In genomic region chr10:69644658-69645295, GRCh38 we compare ENCODE assay signal across 9 cellular contexts. TPM values are rescaled to one million over a fixed set of nuclear protein-coding genes. Genes with fewer than 3 reads are reported as not detected.
A peak's percentile ranks its signal among the peaks of the same experiment; 100 is the strongest.
DNase-seq lines count a peak whose midpoint lies in the region; ATAC-seq and TF ChIP-seq lines count a peak whose summit lies in the region.
"Had no signal": no experiment of that assay in that cellular context is flagged by ENCODE, and none has a peak within 500 bp of the region (broad histone marks: within the 10 kb centered on the region; RNA-seq: fewer than 3 reads in every experiment).

No MANE protein-coding gene starts in this region.

- no peaks in the 10 kb centered on the region for H3K79me2 ChIP-seq in DND-41 (ENCODE audit: insufficient read depth, low read length)

- H3K27ac Mint-ChIP-seq in activated T-helper 2 cell treated with anti-CD3 and anti-CD28 coated beads, Interferon-gamma antibody, Interleukin-2, Interleukin-4, amounts not matched to agents 10 μg/mL and 5 μg/mL and 100 μg/mL, durations not matched to agents 14 hours and 24 hours and 36 hours: no peak overlapping the region
- H3K27ac Mint-ChIP-seq: T-helper 17 cell had no signal

- no peak overlapping the region for H3K4me2 ChIP-seq in DND-41 (ENCODE audit: insufficient read depth, low read length)

- H3K36me3 ChIP-seq in DND-41 (ENCODE audit: insufficient read depth, low read length): no peaks in the 10 kb centered on the region

- no peak overlapping the region for H3K4me3 ChIP-seq in DND-41 (ENCODE audit: low read depth in 1 of 2, low read length in 2 of 2)
- no peak overlapping the region for H3K4me3 ChIP-seq in cardiac fibroblast (replicated peaks in 1 of 2; ENCODE audit: low read depth in 2 of 2, low read length in 2 of 2)

- CTCF ChIA-PET in RWPE1 (lab: Yijun Ruan, JAX): interaction anchor here (0.5 to 3.8 kb wide), 27 partner anchors 9 to 1287 kb away, joined by 3 to 33 read pairs (median 4); no protein-coding TSS in a partner anchor

- H3K4me1 ChIP-seq in DND-41 (ENCODE audit: insufficient read depth, low read length): no peaks in the 10 kb centered on the region

- H3K27ac ChIP-seq in DND-41 (ENCODE audit: low read length) (no peak overlapping the region), RWPE1 (no peak overlapping the region), layer of hippocampus (ENCODE audit: low read depth, low read length) (peak overlapping the region; percentile 53)

- no peaks in the 10 kb centered on the region for H3K4me1 Mint-ChIP-seq in activated T-helper 2 cell treated with anti-CD3 and anti-CD28 coated beads, Interferon-gamma antibody, Interleukin-2, Interleukin-4, amounts not matched to agents 10 μg/mL and 5 μg/mL and 100 μg/mL, durations not matched to agents 14 hours and 24 hours and 36 hours (ENCODE audit: low read depth)

- TF ChIP-seq CTCF in DND-41 (IDR thresholded peaks at IDR 0.05; ENCODE audit: borderline replicate concordance, extremely low read depth, low read length, poor library complexity, severe bottlenecking) (peak; percentile 75), RWPE1 (conservative IDR thresholded peaks at IDR 0.05; ENCODE audit: low read depth) (peak; percentile 74), cardiac fibroblast (IDR thresholded peaks at IDR 0.05; ENCODE audit: low read depth, low read length) (peak; percentile 84)

- H3K27me3 ChIP-seq in DND-41 (ENCODE audit: insufficient read depth, low read length, poor library complexity): no peaks in the 10 kb centered on the region
- peaks cover 3% of the 10 kb centered on the region for H3K27me3 ChIP-seq in layer of hippocampus (ENCODE audit: control insufficient read depth, insufficient read depth, low read length)

- DNase-seq in DND-41: peak; percentile 48
- peak; percentile 64 for DNase-seq in HT1080 (ENCODE audit: low read depth)
- DNase-seq in RWPE1 (ENCODE audit: low spot score): peak; percentile 85
- peak; percentile 67 to 68 for DNase-seq in cardiac fibroblast (ENCODE audit: low read depth in 2 of 2)
- DNase-seq in stimulated activated CD4-positive, alpha-beta T cell treated with anti-CD3 and anti-CD28 coated beads, TNF-alpha, amount 100 ng/mL, for 48 hours (ENCODE audit: low read depth in 3 of 3): peak; percentile 14 to 33 (median 19)
- no peak for DNase-seq in NOMO-1 treated with DMSO at 0.1 percent for 48 hours (lab: John Stamatoyannopoulos, UW; ENCODE audit: unreplicated experiment)
- DNase-seq in activated T-helper 2 cell treated with anti-CD3 and anti-CD28 coated beads, Interferon-gamma antibody, Interleukin-2, Interleukin-4, amounts not matched to agents 10 μg/mL and 5 μg/mL and 100 μg/mL, durations not matched to agents 14 hours and 24 hours and 36 hours (ENCODE audit: low spot score): no peak

- POLR2A ChIA-PET in RWPE1 (lab: Yijun Ruan, JAX; ENCODE audit: low non-redundant PET): no interaction called here

- no peak overlapping the region for H2AFZ ChIP-seq in DND-41 (ENCODE audit: low read depth, low read length)

- intact Hi-C loops in activated T-helper 2 cell treated with anti-CD3 and anti-CD28 coated beads, Interferon-gamma antibody, Interleukin-2, Interleukin-4, amounts not matched to agents 10 μg/mL and 5 μg/mL and 100 μg/mL, durations not matched to agents 14 hours and 24 hours and 36 hours (cut with micrococcal nuclease): loop anchor here (1.0 kb wide), 1 partner anchor 73 kb away; no protein-coding TSS in a partner anchor

- peak; percentile 55; the same call in 1 of the 3 replicates for ATAC-seq in DND-41 (ENCODE audit: insufficient read depth, low read depth)
- ATAC-seq: T-helper 17 cell had no signal

- no peaks in the 10 kb centered on the region for H3K36me3 Mint-ChIP-seq in activated T-helper 2 cell treated with anti-CD3 and anti-CD28 coated beads, Interferon-gamma antibody, Interleukin-2, Interleukin-4, amounts not matched to agents 10 μg/mL and 5 μg/mL and 100 μg/mL, durations not matched to agents 14 hours and 24 hours and 36 hours (ENCODE audit: low read depth)

- peaks cover 5% of the 10 kb centered on the region for H3K27me3 Mint-ChIP-seq in activated T-helper 2 cell treated with anti-CD3 and anti-CD28 coated beads, Interferon-gamma antibody, Interleukin-2, Interleukin-4, amounts not matched to agents 10 μg/mL and 5 μg/mL and 100 μg/mL, durations not matched to agents 14 hours and 24 hours and 36 hours (ENCODE audit: low read depth)

- H3K9ac ChIP-seq in DND-41 (ENCODE audit: low read depth, low read length): no peak overlapping the region

- no peak overlapping the region for H3K4me3 Mint-ChIP-seq in activated T-helper 2 cell treated with anti-CD3 and anti-CD28 coated beads, Interferon-gamma antibody, Interleukin-2, Interleukin-4, amounts not matched to agents 10 μg/mL and 5 μg/mL and 100 μg/mL, durations not matched to agents 14 hours and 24 hours and 36 hours (ENCODE audit: low read depth)
- H3K4me3 Mint-ChIP-seq: T-helper 17 cell had no signal

- H4K20me1 ChIP-seq in DND-41 (ENCODE audit: insufficient read depth, low read length): no peaks in the 10 kb centered on the region

- H3K9me3 ChIP-seq in DND-41 (ENCODE audit: insufficient read depth, low read length, severe bottlenecking): no peaks in the 10 kb centered on the region

- H3K9me3 Mint-ChIP-seq in activated T-helper 2 cell treated with anti-CD3 and anti-CD28 coated beads, Interferon-gamma antibody, Interleukin-2, Interleukin-4, amounts not matched to agents 10 μg/mL and 5 μg/mL and 100 μg/mL, durations not matched to agents 14 hours and 24 hours and 36 hours: no peaks in the 10 kb centered on the region

RNA-seq across cellular contexts. Expression of gene FAM241B, which starts 14.7 kb away (rescaled TPM):
- total RNA-seq in HT1080 (2014; rRNA removed; shearing (Covaris generic)): 4.1 and 4.6 TPM in 2 replicates
- polyA plus RNA-seq in HT1080 (2015; cell fraction: cytosol; rRNA removed): 11.1 and 14.1 TPM in 2 replicates
- 10.1 and 11.3 TPM in 2 replicates for polyA plus RNA-seq in HT1080 (2015; cell fraction: nucleus; rRNA removed)
- 9.3 and 12.1 TPM in 2 replicates for total RNA-seq in activated T-helper 2 cell treated with anti-CD3 and anti-CD28 coated beads, Interferon-gamma antibody, Interleukin-2, Interleukin-4, amounts not matched to agents 10 μg/mL and 5 μg/mL and 100 μg/mL, durations not matched to agents 14 hours and 24 hours and 36 hours

Comparison
In these comparisons a context has a peak if more than half of its experiments do, and no peak if none do; other contexts are left out.
1. DNase-seq: peak in DND-41 (single experiment), HT1080 (single experiment), RWPE1 (single experiment), cardiac fibroblast (2 of 2) and stimulated activated CD4-positive, alpha-beta T cell treated with anti-CD3 and anti-CD28 coated beads, TNF-alpha, amount 100 ng/mL, for 48 hours (3 of 3); none in NOMO-1 treated with DMSO at 0.1 percent for 48 hours (single experiment) and activated T-helper 2 cell treated with anti-CD3 and anti-CD28 coated beads, Interferon-gamma antibody, Interleukin-2, Interleukin-4, amounts not matched to agents 10 μg/mL and 5 μg/mL and 100 μg/mL, durations not matched to agents 14 hours and 24 hours and 36 hours (single experiment).
2. Peak in every context shown above with its lines, with median percentiles within 50 percentile points of each other: CTCF ChIP-seq.